Comparison of ENCODE assay signal across 1 cellular context in genomic region chr2:161418275-161418714, GRCh38.
TF ChIP-seq lines count a peak whose summit lies in the region.

No MANE protein-coding gene starts in this region.

TF ChIP-seq in neural cell, 6 proteins besides CTCF, POLR2A, EP300 and RAD21 (continued from another document):
- no peak for TF ChIP-seq REST (IDR thresholded peaks at IDR 0.05; ENCODE audit: borderline replicate concordance)
